ENCODE assay signal across 32 cellular contexts in genomic region chr12:5549011-5549410, GRCh38.
"Had no signal": no experiment of that assay in that cellular context is flagged by ENCODE, and none has a peak within 500 bp of the region (broad histone marks: within the 10 kb centered on the region; RNA-seq: fewer than 3 reads in every experiment).

No MANE protein-coding gene starts in this region.

- ATAC-seq: Panc1 had no signal

- H3K4me1 Mint-ChIP-seq: activated B cell treated with CpG ODN at 0.5 μM for 24 hours; activated naive CD4-positive, alpha-beta T cell treated with anti-CD3 and anti-CD28 coated beads, Interleukin-2, amount 50 U/mL, for 24 hours; activated naive CD8-positive, alpha-beta T cell treated with anti-CD3 and anti-CD28 coated beads, Interleukin-2, amount 10 ng/mL, durations not matched to agents 7 days and 5 days had no signal

- H3K36me3 Mint-ChIP-seq: activated naive CD4-positive, alpha-beta T cell treated with anti-CD3 and anti-CD28 coated beads, Interleukin-2, amount 50 U/mL, for 24 hours; activated naive CD8-positive, alpha-beta T cell treated with anti-CD3 and anti-CD28 coated beads, Interleukin-2, amount 10 ng/mL, durations not matched to agents 7 days and 5 days had no signal

- H3K27ac ChIP-seq: ascending aorta, cardiac muscle cell, SJCRH30, SK-N-MC had no signal

- H3K27ac Mint-ChIP-seq: activated B cell treated with CpG ODN at 0.5 μM for 24 hours; activated CD4-positive, alpha-beta memory T cell treated with anti-CD3 and anti-CD28 coated beads for 36 hours; activated naive CD4-positive, alpha-beta T cell treated with anti-CD3 and anti-CD28 coated beads, Interleukin-2, amount 50 U/mL, for 24 hours; activated naive CD8-positive, alpha-beta T cell treated with anti-CD3 and anti-CD28 coated beads, Interleukin-2, amount 10 ng/mL, durations not matched to agents 7 days and 5 days; T-helper 2 cell treated with Interferon-gamma antibody and Interleukin-4, amounts not matched to agents 5 μg/mL and 100 μg/mL, for 36 hours had no signal

- DNase-seq: activated B cell treated with CpG ODN at 0.5 μM for 24 hours; activated CD4-positive, alpha-beta memory T cell treated with anti-CD3 and anti-CD28 coated beads for 36 hours; activated CD4-positive, alpha-beta T cell treated with anti-CD3 and anti-CD28 coated beads for 4 hours; activated CD4-positive, alpha-beta T cell treated with anti-CD3 and anti-CD28 coated beads, Interleukin-2, amount 50 U/mL, for 1 hour; activated CD4-positive, CD25-positive, alpha-beta regulatory T cell treated with anti-CD3 and anti-CD28 coated beads, Interleukin-2, amount 50 U/mL, for 72 hours; activated CD8-positive, alpha-beta memory T cell treated with anti-CD3 and anti-CD28 coated beads, Interleukin-2, amount 50 U/mL, for 4 hours; activated effector memory CD4-positive, alpha-beta T cell treated with Interleukin-2 at 50 U/mL for 16 hours; activated naive CD4-positive, alpha-beta T cell; activated naive CD8-positive, alpha-beta T cell treated with anti-CD3 and anti-CD28 coated beads, Interleukin-2, amount 10 ng/mL, durations not matched to agents 7 days and 5 days; activated T-cell treated with anti-CD3 and anti-CD28 coated beads for 4 hours; activated T-cell treated with anti-CD3 and anti-CD28 coated beads, Interleukin-2, amount 50 U/mL, for 48 hours; amygdala; Karpas-422; KBM-7; NCI-H1105; NCI-H1417 treated with DMSO at 0.1 percent for 48 hours; NCI-H187 treated with DMSO at 0.1 percent for 48 hours; NCI-H2081; NCI-H2171 treated with DMSO at 0.1 percent for 48 hours; NCI-H2227 treated with DMSO at 0.1 percent for 48 hours; NCI-H446 treated with DMSO at 0.1 percent for 48 hours; NCI-H524; NCI-H69; SHP77; SJCRH30 had no signal

- H3K36me3 ChIP-seq: ascending aorta, cardiac muscle cell, SJCRH30 had no signal

- FAIRE-seq: TTC549 had no signal

- H3K4me3 Mint-ChIP-seq: activated B cell treated with CpG ODN at 0.5 μM for 24 hours; activated CD4-positive, alpha-beta memory T cell treated with anti-CD3 and anti-CD28 coated beads for 36 hours; activated naive CD4-positive, alpha-beta T cell treated with anti-CD3 and anti-CD28 coated beads, Interleukin-2, amount 50 U/mL, for 24 hours; activated naive CD8-positive, alpha-beta T cell treated with anti-CD3 and anti-CD28 coated beads, Interleukin-2, amount 10 ng/mL, durations not matched to agents 7 days and 5 days; T-helper 2 cell treated with Interferon-gamma antibody and Interleukin-4, amounts not matched to agents 5 μg/mL and 100 μg/mL, for 36 hours had no signal

- H3K27me3 ChIP-seq: ascending aorta, cardiac muscle cell, SJCRH30 had no signal

- H3K4me1 ChIP-seq: ascending aorta, SJCRH30 had no signal

- H3K4me3 ChIP-seq: ascending aorta, cardiac muscle cell, SJCRH30, SK-N-MC had no signal
